20 cellular contexts compared by ENCODE assay signal in genomic region chr18:54772081-54772480, GRCh38. TPM values are rescaled to one million over a fixed set of nuclear protein-coding genes. Genes with fewer than 3 reads are reported as not detected.
DNase-seq lines count a peak whose midpoint lies in the region; ATAC-seq and TF ChIP-seq lines count a peak whose summit lies in the region.
"Had no signal": no experiment of that assay in that cellular context is flagged by ENCODE, and none has a peak within 500 bp of the region (broad histone marks: within the 10 kb centered on the region; RNA-seq: fewer than 3 reads in every experiment).

No MANE protein-coding gene starts in this region.

- H3K27ac Mint-ChIP-seq in MCF 10A (ENCODE audit: low read depth, unreplicated experiment): no peak overlapping the region
- H3K27ac Mint-ChIP-seq in brain: peak overlapping the region in 3 of 5 experiments; percentile 49 to 86 (median 54)
- no peak overlapping the region for H3K27ac Mint-ChIP-seq in activated CD4-positive, alpha-beta memory T cell treated with anti-CD3 and anti-CD28 coated beads for 36 hours
- H3K27ac Mint-ChIP-seq: CD8-positive, alpha-beta memory T cell; T-cell had no signal

- no peaks in the 10 kb centered on the region for H3K4me1 ChIP-seq in breast epithelium

- no peaks in the 10 kb centered on the region for H3K27me3 ChIP-seq in breast epithelium

- POLR2A ChIA-PET in MCF 10A (lab: Yijun Ruan, JAX): interaction anchor here (0.9 to 1.2 kb wide), 3 partner anchors 19 to 57 kb away, joined by 3 to 5 read pairs (median 3); no protein-coding TSS in a partner anchor
- POLR2A ChIA-PET in activated CD4-positive, alpha-beta memory T cell treated with anti-CD3 and anti-CD28 coated beads for 36 hours (lab: Charles Lee): no interaction called here

- TF ChIP-seq CTCF in MCF 10A (IDR thresholded peaks at IDR 0.05; ENCODE audit: unreplicated experiment): no peak
- no peak for TF ChIP-seq CTCF in breast epithelium (IDR thresholded peaks at IDR 0.05)
- no peak for TF ChIP-seq CTCF in brain (conservative IDR thresholded peaks at IDR 0.05)

- peaks cover 37% of the 10 kb centered on the region for H3K4me1 Mint-ChIP-seq in MCF 10A (ENCODE audit: insufficient read depth, unreplicated experiment)
- peaks cover 40% of the 10 kb centered on the region for H3K4me1 Mint-ChIP-seq in brain
- peaks cover 10% of the 10 kb centered on the region for H3K4me1 Mint-ChIP-seq in activated CD4-positive, alpha-beta memory T cell treated with anti-CD3 and anti-CD28 coated beads for 36 hours (ENCODE audit: low read depth)
- H3K4me1 Mint-ChIP-seq: CD8-positive, alpha-beta memory T cell; T-cell had no signal

- no peak overlapping the region for H3K4me3 ChIP-seq in breast epithelium

- H3K9me3 Mint-ChIP-seq in MCF 10A (ENCODE audit: unreplicated experiment): peaks cover 8% of the 10 kb centered on the region
- H3K9me3 Mint-ChIP-seq in brain: no peaks in the 10 kb centered on the region
- H3K9me3 Mint-ChIP-seq in activated CD4-positive, alpha-beta memory T cell treated with anti-CD3 and anti-CD28 coated beads for 36 hours: no peaks in the 10 kb centered on the region
- H3K9me3 Mint-ChIP-seq: CD8-positive, alpha-beta memory T cell; T-cell had no signal

- no peak for TF ChIP-seq POLR2A in breast epithelium (IDR thresholded peaks at IDR 0.05)

- H3K27me3 Mint-ChIP-seq in MCF 10A (ENCODE audit: insufficient read depth, unreplicated experiment): no peaks in the 10 kb centered on the region
- H3K27me3 Mint-ChIP-seq in brain: peaks cover 3% of the 10 kb centered on the region
- no peaks in the 10 kb centered on the region for H3K27me3 Mint-ChIP-seq in activated CD4-positive, alpha-beta memory T cell treated with anti-CD3 and anti-CD28 coated beads for 36 hours
- H3K27me3 Mint-ChIP-seq: CD8-positive, alpha-beta memory T cell; T-cell had no signal

- intact Hi-C loops in MCF 10A (cut with micrococcal nuclease) (loop anchor here (10.0 kb wide), 1 partner anchor 133 kb away; no protein-coding TSS in a partner anchor), breast epithelium (cut with DNase I; ENCODE audit: low total_unique reads) (no loop called here)
- intact Hi-C loops in activated CD4-positive, alpha-beta memory T cell treated with anti-CD3 and anti-CD28 coated beads for 36 hours (cut with micrococcal nuclease): no loop called here

- no TSS peak for BruUV-seq in MCF 10A (replicated peaks; lab: Mats Ljungman, UMichigan)

- no peak overlapping the region for H3K27ac ChIP-seq in breast epithelium
- H3K27ac ChIP-seq: 22Rv1, C4-2B had no signal

- H3K4me3 Mint-ChIP-seq in MCF 10A (ENCODE audit: unreplicated experiment) (no peak overlapping the region), brain (peak overlapping the region in 2 of 5 experiments; percentile 13 to 62)
- no peak overlapping the region for H3K4me3 Mint-ChIP-seq in activated CD4-positive, alpha-beta memory T cell treated with anti-CD3 and anti-CD28 coated beads for 36 hours
- H3K4me3 Mint-ChIP-seq: CD8-positive, alpha-beta memory T cell; T-cell had no signal

- peaks cover 9% of the 10 kb centered on the region for H3K36me3 Mint-ChIP-seq in MCF 10A (ENCODE audit: insufficient read depth, unreplicated experiment)
- H3K36me3 Mint-ChIP-seq in brain: no peaks in the 10 kb centered on the region
- H3K36me3 Mint-ChIP-seq in activated CD4-positive, alpha-beta memory T cell treated with anti-CD3 and anti-CD28 coated beads for 36 hours: no peaks in the 10 kb centered on the region
- H3K36me3 Mint-ChIP-seq: CD8-positive, alpha-beta memory T cell; T-cell had no signal

- no peak for ATAC-seq in HG02798 (IDR thresholded peaks at IDR 0.05; ENCODE audit: poor library complexity, unreplicated experiment)
- ATAC-seq: Panc1, SK-N-SH treated with all-trans-retinoic acid at 6 μM for 48 hours, T-cell had no signal

- no peaks in the 10 kb centered on the region for H3K9me3 ChIP-seq in breast epithelium

- DNase-seq in MCF 10A (ENCODE audit: unreplicated experiment) (peak; percentile 23), breast epithelium (ENCODE audit: low spot score in 2 of 2) (no peak), fibroblast of peridontal ligament (ENCODE audit: extremely low read depth) (peak; percentile 25), globus pallidus (ENCODE audit: low spot score) (no peak), NCI-H748 treated with DMSO at 0.1 percent for 48 hours (lab: John Stamatoyannopoulos, UW) (no peak)
- DNase-seq in activated CD4-positive, alpha-beta memory T cell treated with anti-CD3 and anti-CD28 coated beads for 36 hours: no peak
- DNase-seq: AML-193; Calu3; CD8-positive, alpha-beta memory T cell; DMS153; NCI-H1105; NCI-H2171; NCI-H526 treated with DMSO at 0.1 percent for 48 hours; T-cell had no signal

- no peaks in the 10 kb centered on the region for H3K36me3 ChIP-seq in breast epithelium

- CTCF ChIA-PET in MCF 10A (lab: Yijun Ruan, JAX): interaction anchor here (0.5 to 1.0 kb wide), 2 partner anchors 93 to 566 kb away, joined by 3 read pairs; no protein-coding TSS in a partner anchor
- CTCF ChIA-PET in activated CD4-positive, alpha-beta memory T cell treated with anti-CD3 and anti-CD28 coated beads for 36 hours (lab: Charles Lee): no interaction called here

RNA-seq across cellular contexts. Expression of gene RAB27B, which starts 56.2 kb away (rescaled TPM):
- total RNA-seq in MCF 10A (2022) (32.2 and 73.5 TPM in 2 replicates), breast epithelium (10 to 100 TPM in 2 of 3 donors, 1 to 10 TPM in 1; 1.1 to 24.6 (median 11.8) TPM)
- 0.17 TPM for polyA plus RNA-seq in brain (ENCODE audit: insufficient read depth, low read depth, low replicate concordance)
- total RNA-seq in activated CD4-positive, alpha-beta memory T cell treated with anti-CD3 and anti-CD28 coated beads for 36 hours: under 1 TPM; 0.22 to 0.31 TPM

Comparison
In these comparisons a context has a peak if more than half of its experiments do, and no peak if none do; other contexts are left out.
1. DNase-seq: peak in MCF 10A (single experiment) and fibroblast of peridontal ligament (single experiment); none in breast epithelium (0 of 2), globus pallidus (single experiment), activated CD4-positive, alpha-beta memory T cell treated with anti-CD3 and anti-CD28 coated beads for 36 hours (single experiment) and NCI-H748 treated with DMSO at 0.1 percent for 48 hours (single experiment).
2. H3K27ac Mint-ChIP-seq: peak in brain (3 of 5); none in MCF 10A (single experiment) and activated CD4-positive, alpha-beta memory T cell treated with anti-CD3 and anti-CD28 coated beads for 36 hours (single experiment).